Comparison of ENCODE assay signal across 1 cellular context in genomic region chr9:36258170-36258988, GRCh38.
TF ChIP-seq lines count a peak whose summit lies in the region.

A gene with protein sequence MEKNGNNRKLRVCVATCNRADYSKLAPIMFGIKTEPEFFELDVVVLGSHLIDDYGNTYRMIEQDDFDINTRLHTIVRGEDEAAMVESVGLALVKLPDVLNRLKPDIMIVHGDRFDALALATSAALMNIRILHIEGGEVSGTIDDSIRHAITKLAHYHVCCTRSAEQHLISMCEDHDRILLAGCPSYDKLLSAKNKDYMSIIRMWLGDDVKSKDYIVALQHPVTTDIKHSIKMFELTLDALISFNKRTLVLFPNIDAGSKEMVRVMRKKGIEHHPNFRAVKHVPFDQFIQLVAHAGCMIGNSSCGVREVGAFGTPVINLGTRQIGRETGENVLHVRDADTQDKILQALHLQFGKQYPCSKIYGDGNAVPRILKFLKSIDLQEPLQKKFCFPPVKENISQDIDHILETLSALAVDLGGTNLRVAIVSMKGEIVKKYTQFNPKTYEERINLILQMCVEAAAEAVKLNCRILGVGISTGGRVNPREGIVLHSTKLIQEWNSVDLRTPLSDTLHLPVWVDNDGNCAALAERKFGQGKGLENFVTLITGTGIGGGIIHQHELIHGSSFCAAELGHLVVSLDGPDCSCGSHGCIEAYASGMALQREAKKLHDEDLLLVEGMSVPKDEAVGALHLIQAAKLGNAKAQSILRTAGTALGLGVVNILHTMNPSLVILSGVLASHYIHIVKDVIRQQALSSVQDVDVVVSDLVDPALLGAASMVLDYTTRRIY (minus strand): TSS chr9:36258448. CDS start chr9:36249355, 9,093 bp downstream.

TF ChIP-seq in GM23338, 12 proteins besides CTCF, POLR2A, EP300 and RAD21 (continued from another document):
- peak; percentile 14 for TF ChIP-seq REST (IDR thresholded peaks at IDR 0.05; ENCODE audit: unreplicated experiment)
- TF ChIP-seq NANOG (IDR thresholded peaks at IDR 0.05; ENCODE audit: borderline replicate concordance), result no peak
- TF ChIP-seq CREB1 (CRISPR knock-in tag; IDR thresholded peaks at IDR 0.05; ENCODE audit: low read depth), result peak; percentile 88
TF ChIP-seq in GM23338: peak in this region for 3.
